ENCODE assay signal across 15 cellular contexts in the genomic region with DNA sequence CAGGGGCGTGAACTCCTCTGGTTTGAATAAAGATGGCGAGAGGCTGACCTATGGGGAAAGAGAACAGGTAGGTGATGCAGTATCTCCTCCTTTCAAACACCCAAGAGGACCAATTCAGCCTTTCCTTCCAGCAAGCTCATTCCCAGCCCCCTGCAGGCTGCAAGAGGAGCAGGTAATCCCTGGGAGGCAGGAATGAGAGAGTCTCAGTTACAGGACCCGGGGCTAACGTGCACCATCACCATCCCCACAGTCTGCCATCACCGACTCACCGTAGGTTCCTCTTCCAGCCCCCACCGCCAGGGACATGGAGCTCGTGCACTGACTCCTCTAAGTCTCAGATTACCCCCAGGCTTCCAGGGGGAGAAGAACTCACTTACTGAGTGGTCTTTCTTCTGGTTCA.
"Had no signal": no experiment of that assay in that cellular context is flagged by ENCODE, and none has a peak within 500 bp of the region (broad histone marks: within the 10 kb centered on the region; RNA-seq: fewer than 3 reads in every experiment).

No MANE protein-coding gene starts in this region.

- H3K9me3 Mint-ChIP-seq: activated CD4-positive, alpha-beta T cell treated with anti-CD3 and anti-CD28 coated beads, Interleukin-2, amount 10 ng/mL, durations not matched to agents 7 days and 5 days; activated naive CD4-positive, alpha-beta T cell treated with anti-CD3 and anti-CD28 coated beads, Interleukin-2, amount 10 ng/mL, durations not matched to agents 7 days and 5 days; activated T-helper 17 cell treated with anti-CD3 and anti-CD28 coated beads, Interleukin-2, amount 50 U/mL, for 72 hours; natural killer cell treated with Interleukin-12 subunit alpha and Interleukin-12 subunit beta and Interleukin-15 and Interleukin-18, amount 100 ng/mL, for 72 hours had no signal

- H3K27me3 Mint-ChIP-seq: activated T-helper 17 cell treated with anti-CD3 and anti-CD28 coated beads, Interleukin-2, amount 50 U/mL, for 72 hours had no signal

- ATAC-seq: activated T-helper 17 cell treated with anti-CD3 and anti-CD28 coated beads, Interleukin-2, amount 50 U/mL, for 72 hours; gastroesophageal sphincter; left cardiac atrium; upper lobe of right lung had no signal

- H3K4me1 ChIP-seq: gastroesophageal sphincter, upper lobe of right lung had no signal

- H3K27ac Mint-ChIP-seq: activated CD4-positive, alpha-beta T cell treated with anti-CD3 and anti-CD28 coated beads, Interleukin-2, amount 10 ng/mL, durations not matched to agents 7 days and 5 days; activated naive CD4-positive, alpha-beta T cell treated with anti-CD3 and anti-CD28 coated beads, Interleukin-2, amount 10 ng/mL, durations not matched to agents 7 days and 5 days; activated T-helper 17 cell treated with anti-CD3 and anti-CD28 coated beads, Interleukin-2, amount 50 U/mL, for 72 hours; natural killer cell treated with Interleukin-12 subunit alpha and Interleukin-12 subunit beta and Interleukin-15 and Interleukin-18, amount 100 ng/mL, for 72 hours had no signal

- H3K4me1 Mint-ChIP-seq: activated T-helper 17 cell treated with anti-CD3 and anti-CD28 coated beads, Interleukin-2, amount 50 U/mL, for 72 hours had no signal

- H3K36me3 ChIP-seq: gastroesophageal sphincter, upper lobe of right lung had no signal

- H3K4me3 Mint-ChIP-seq: activated CD4-positive, alpha-beta T cell treated with anti-CD3 and anti-CD28 coated beads, Interleukin-2, amount 10 ng/mL, durations not matched to agents 7 days and 5 days; activated naive CD4-positive, alpha-beta T cell treated with anti-CD3 and anti-CD28 coated beads, Interleukin-2, amount 10 ng/mL, durations not matched to agents 7 days and 5 days; activated T-helper 17 cell treated with anti-CD3 and anti-CD28 coated beads, Interleukin-2, amount 50 U/mL, for 72 hours; natural killer cell treated with Interleukin-12 subunit alpha and Interleukin-12 subunit beta and Interleukin-15 and Interleukin-18, amount 100 ng/mL, for 72 hours had no signal

- H3K4me3 ChIP-seq: gastroesophageal sphincter, upper lobe of right lung had no signal

- H3K27me3 ChIP-seq: upper lobe of right lung had no signal

- H3K9me3 ChIP-seq: gastroesophageal sphincter, upper lobe of right lung had no signal

- H3K27ac ChIP-seq: gastroesophageal sphincter, upper lobe of right lung had no signal

- DNase-seq: activated CD4-positive, alpha-beta T cell treated with anti-CD3 and anti-CD28 coated beads, Interleukin-2, amount 10 ng/mL, durations not matched to agents 7 days and 5 days; activated CD4-positive, CD25-positive, alpha-beta regulatory T cell; activated CD8-positive, alpha-beta memory T cell treated with anti-CD3 and anti-CD28 coated beads for 24 hours; activated naive CD4-positive, alpha-beta T cell treated with anti-CD3 and anti-CD28 coated beads, Interleukin-2, amount 10 ng/mL, durations not matched to agents 7 days and 5 days; activated T-cell treated with anti-CD3 and anti-CD28 coated beads for 4 hours; effector CD4-positive, alpha-beta T cell; left cardiac atrium; mammary epithelial cell; stimulated activated CD4-positive, alpha-beta T cell treated with anti-CD3 and anti-CD28 coated beads, Interleukin-12 subunit alpha, Interleukin-12 subunit beta, amount 100 ng/mL, for 4 hours; stimulated activated CD4-positive, alpha-beta T cell treated with anti-CD3 and anti-CD28 coated beads, Interleukin-2, amount 100 ng/mL, for 48 hours; stimulated activated naive CD4-positive, alpha-beta T cell treated with Interleukin-2 at 50 U/mL for 16 hours; upper lobe of right lung had no signal
